9 cellular contexts compared by ENCODE assay signal in genomic region chr17:42772945-42773289, GRCh38. TPM values are rescaled to one million over a fixed set of nuclear protein-coding genes. Genes with fewer than 3 reads are reported as not detected.
DNase-seq lines count a peak whose midpoint lies in the region; ATAC-seq and TF ChIP-seq lines count a peak whose summit lies in the region.
"Had no signal": no experiment of that assay in that cellular context is flagged by ENCODE, and none has a peak within 500 bp of the region (broad histone marks: within the 10 kb centered on the region; RNA-seq: fewer than 3 reads in every experiment).

No MANE protein-coding gene starts in this region.

- TF ChIP-seq POLR2A in thyroid gland (IDR thresholded peaks at IDR 0.05): no peak

- no peak for ATAC-seq in activated CD8-positive, alpha-beta memory T cell treated with anti-CD3 and anti-CD28 coated beads, Interleukin-2, amount 10 ng/mL, durations not matched to agents 7 days and 5 days
- peak; percentile 6 for ATAC-seq in left lung
- ATAC-seq in GM19324 (IDR thresholded peaks at IDR 0.05; ENCODE audit: low FRiP score, unreplicated experiment): no peak

- no peak for DNase-seq in activated CD8-positive, alpha-beta memory T cell treated with anti-CD3 and anti-CD28 coated beads, Interleukin-2, amount 10 ng/mL, durations not matched to agents 7 days and 5 days
- no peak for DNase-seq in activated CD8-positive, alpha-beta memory T cell treated with anti-CD3 and anti-CD28 coated beads for 24 hours
- DNase-seq in adipocyte (ENCODE audit: low read depth) (no peak), left lung (no peak), thyroid gland (no peak), NCI-H146 treated with DMSO at 0.1 percent for 48 hours (lab: John Stamatoyannopoulos, UW; ENCODE audit: unreplicated experiment) (no peak), anterior cingulate cortex (lab: John Stamatoyannopoulos, UW) (no peak)

- peaks cover 27% of the 10 kb centered on the region for H3K36me3 ChIP-seq in adipocyte (ENCODE audit: control insufficient read depth, insufficient read depth, low read length, severe bottlenecking)
- H3K36me3 ChIP-seq in left lung: peaks cover 0 to 32% of the 10 kb centered on the region in 2 donors
- H3K36me3 ChIP-seq in thyroid gland: peaks cover 13 to 18% of the 10 kb centered on the region in 2 donors

- WGBS in thyroid gland, 2 donors: 8 to 17% methylated on average over 3 of the region's 3 CpGs

- H3K27me3 Mint-ChIP-seq in activated CD8-positive, alpha-beta memory T cell treated with anti-CD3 and anti-CD28 coated beads, Interleukin-2, amount 10 ng/mL, durations not matched to agents 7 days and 5 days: peaks cover 2% of the 10 kb centered on the region

- peak overlapping the region; percentile 99 for H3K4me3 Mint-ChIP-seq in activated CD8-positive, alpha-beta memory T cell treated with anti-CD3 and anti-CD28 coated beads, Interleukin-2, amount 10 ng/mL, durations not matched to agents 7 days and 5 days

- no peaks in the 10 kb centered on the region for H3K9me3 ChIP-seq in adipocyte (ENCODE audit: control insufficient read depth, low read length)
- no peaks in the 10 kb centered on the region for H3K9me3 ChIP-seq in left lung
- no peaks in the 10 kb centered on the region for H3K9me3 ChIP-seq in thyroid gland

- peaks cover 14% of the 10 kb centered on the region for H3K4me1 ChIP-seq in adipocyte (ENCODE audit: control insufficient read depth, insufficient read depth, low read length)
- peaks cover 10 to 27% of the 10 kb centered on the region in 2 donors for H3K4me1 ChIP-seq in left lung
- peaks cover 9 to 10% of the 10 kb centered on the region in 2 donors for H3K4me1 ChIP-seq in thyroid gland

- H3K27ac ChIP-seq in left lung (peak overlapping the region; percentile 79 to 81), thyroid gland (peak overlapping the region in 2 of 3 donors; percentile 60 to 66)

- H3K4me1 Mint-ChIP-seq in activated CD8-positive, alpha-beta memory T cell treated with anti-CD3 and anti-CD28 coated beads, Interleukin-2, amount 10 ng/mL, durations not matched to agents 7 days and 5 days: peaks cover 35% of the 10 kb centered on the region

- intact Hi-C loops in left lung (cut with DNase I) (no loop called here), thyroid gland (cut with DNase I) (no loop called here)

- peak overlapping the region; percentile 98 for H3K27ac Mint-ChIP-seq in activated CD8-positive, alpha-beta memory T cell treated with anti-CD3 and anti-CD28 coated beads, Interleukin-2, amount 10 ng/mL, durations not matched to agents 7 days and 5 days

- H3K9me3 Mint-ChIP-seq in activated CD8-positive, alpha-beta memory T cell treated with anti-CD3 and anti-CD28 coated beads, Interleukin-2, amount 10 ng/mL, durations not matched to agents 7 days and 5 days (ENCODE audit: low read depth): no peaks in the 10 kb centered on the region

- CTCF ChIA-PET in activated CD8-positive, alpha-beta memory T cell treated with anti-CD3 and anti-CD28 coated beads, Interleukin-2, amount 10 ng/mL, durations not matched to agents 7 days and 5 days (lab: Charles Lee): interaction anchor here (1.0 to 4.2 kb wide), 5 partner anchors 9 to 194 kb away, joined by 3 to 57 read pairs (median 6); partner anchors contain the start of genes PSMC3IP and RAMP2

- H3K27me3 ChIP-seq in adipocyte (replicated peaks; ENCODE audit: control insufficient read depth, insufficient read depth, low read length) (no peaks in the 10 kb centered on the region), left lung (peaks cover 0 to 4% of the 10 kb centered on the region in 2 donors), thyroid gland (no peaks in the 10 kb centered on the region)

- peak overlapping the region; percentile 97 for H3K9ac ChIP-seq in adipocyte (ENCODE audit: low read length)

- TF ChIP-seq CTCF in left lung (IDR thresholded peaks at IDR 0.05) (no peak), thyroid gland (IDR thresholded peaks at IDR 0.05) (no peak)

- H3K36me3 Mint-ChIP-seq in activated CD8-positive, alpha-beta memory T cell treated with anti-CD3 and anti-CD28 coated beads, Interleukin-2, amount 10 ng/mL, durations not matched to agents 7 days and 5 days: peaks cover 22% of the 10 kb centered on the region

- H3K4me3 ChIP-seq in adipocyte (ENCODE audit: low read length): peak overlapping the region; percentile 99
- H3K4me3 ChIP-seq in left lung: peak overlapping the region; percentile 63 to 76
- H3K4me3 ChIP-seq in thyroid gland (replicated peaks in 1 of 3): peak overlapping the region in 2 of 3 donors; percentile 75 to 96

RNA-seq across cellular contexts. Expression of gene VPS25, which starts 0.3 kb away (rescaled TPM):
- total RNA-seq in activated CD8-positive, alpha-beta memory T cell treated with anti-CD3 and anti-CD28 coated beads, Interleukin-2, amount 10 ng/mL, durations not matched to agents 7 days and 5 days: 10 to 100 TPM; 62.8 to 77.8 TPM
- total RNA-seq in left lung (10 to 100 TPM; 54.8 to 55.3 TPM), thyroid gland (10 to 100 TPM; 38.5 to 71.2 (median 56.3) TPM)

RNA-seq across cellular contexts. Expression of gene WNK4, which starts 7.5 kb away (rescaled TPM):
- under 1 TPM; 0.20 to 0.59 TPM for total RNA-seq in activated CD8-positive, alpha-beta memory T cell treated with anti-CD3 and anti-CD28 coated beads, Interleukin-2, amount 10 ng/mL, durations not matched to agents 7 days and 5 days
- total RNA-seq in left lung: under 1 TPM in 1 of 2 donors, not detected in 1; 0.21 TPM
- total RNA-seq in thyroid gland: under 1 TPM in 2 of 4 donors, not detected in 2; 0.13 to 0.45 TPM
- total RNA-seq: LHCN-M2 had no signal

RNA-seq across cellular contexts. Expression of gene RAMP2, which starts 11.9 kb away (rescaled TPM):
- total RNA-seq in activated CD8-positive, alpha-beta memory T cell treated with anti-CD3 and anti-CD28 coated beads, Interleukin-2, amount 10 ng/mL, durations not matched to agents 7 days and 5 days: not detected
- 10 to 100 TPM; 76.1 to 95.4 TPM for total RNA-seq in left lung
- 10 to 100 TPM; 18.6 to 55.3 (median 25.7) TPM for total RNA-seq in thyroid gland

RNA-seq across cellular contexts. Expression of gene COA3, which starts 25.6 kb away (rescaled TPM):
- 10 to 100 TPM; 43.7 to 48.2 TPM for total RNA-seq in activated CD8-positive, alpha-beta memory T cell treated with anti-CD3 and anti-CD28 coated beads, Interleukin-2, amount 10 ng/mL, durations not matched to agents 7 days and 5 days
- total RNA-seq in left lung (10 to 100 TPM; 59.1 to 83.1 TPM), thyroid gland (10 to 100 TPM; 46.4 to 94.4 (median 80.3) TPM)

RNA-seq across cellular contexts. Expression of gene CNTD1, which starts 25.7 kb away (rescaled TPM):
- total RNA-seq in activated CD8-positive, alpha-beta memory T cell treated with anti-CD3 and anti-CD28 coated beads, Interleukin-2, amount 10 ng/mL, durations not matched to agents 7 days and 5 days: not detected
- 1 to 10 TPM in 1 of 2 donors, not detected in 1; 1.5 TPM for total RNA-seq in left lung
- under 1 TPM in 1 of 4 donors, not detected in 3; 0.27 TPM for total RNA-seq in thyroid gland
- total RNA-seq: LHCN-M2 had no signal

Comparison
In these comparisons a context has a peak if more than half of its experiments do, and no peak if none do; other contexts are left out.
1. RNA of gene RAMP2, which starts 11.9 kb away (total RNA-seq): 76.1 to 95.4 TPM in left lung and 18.6 to 55.3 TPM in thyroid gland; not detected in activated CD8-positive, alpha-beta memory T cell treated with anti-CD3 and anti-CD28 coated beads, Interleukin-2, amount 10 ng/mL, durations not matched to agents 7 days and 5 days; every median in the first group is over 10 times any median in the second.
2. Peak in every context shown above with its lines, with median percentiles within 50 percentile points of each other: H3K4me3 ChIP-seq.